In the genomic region with DNA sequence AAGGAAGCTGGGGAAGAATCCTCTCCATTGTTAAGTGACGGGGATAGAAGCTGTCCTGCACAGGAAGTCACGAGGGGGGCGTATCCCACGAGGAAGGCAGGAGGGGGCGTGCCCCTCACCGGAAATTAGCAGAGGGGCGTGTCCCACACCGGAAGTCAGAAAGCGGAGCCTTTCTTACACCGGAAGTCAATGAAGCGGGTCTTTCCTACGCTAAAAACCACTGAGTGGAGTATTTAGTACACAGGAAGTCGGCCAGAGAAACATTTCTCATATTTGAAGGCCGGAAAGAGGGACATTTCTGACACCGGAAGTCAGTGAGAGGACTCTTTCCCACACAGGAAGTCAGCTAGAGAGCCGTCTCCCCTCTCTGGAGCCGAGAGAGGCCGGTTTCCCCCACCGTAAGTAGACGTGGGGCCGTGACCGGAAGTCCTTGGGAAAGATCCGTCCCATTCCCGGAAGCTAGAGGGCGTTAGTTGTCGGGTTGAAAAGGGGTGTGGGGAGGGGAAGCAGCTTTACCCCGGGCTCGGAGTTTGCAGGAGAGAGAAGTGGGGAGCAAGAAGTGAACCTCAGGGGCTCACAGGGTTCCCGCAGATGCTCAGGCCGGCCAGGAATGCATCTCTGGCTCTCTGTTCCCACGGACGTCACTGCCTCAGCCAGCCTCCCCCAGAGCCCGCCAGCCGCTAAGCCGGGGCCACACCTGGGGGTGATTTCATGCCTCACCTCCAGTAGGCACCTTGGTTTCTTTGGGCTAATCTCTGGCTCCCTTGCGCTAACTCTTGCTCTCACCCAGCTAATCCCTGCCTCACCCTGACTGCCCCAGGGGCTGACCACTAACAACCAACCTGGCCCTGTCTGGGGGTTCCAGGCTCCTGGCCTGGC, we compare ENCODE assay signal across 8 cellular contexts. TPM values are rescaled to one million over a fixed set of nuclear protein-coding genes. Genes with fewer than 3 reads are reported as not detected.
DNase-seq lines count a peak whose midpoint lies in the region; ATAC-seq and TF ChIP-seq lines count a peak whose summit lies in the region.

No MANE protein-coding gene starts in this region.

- no peak overlapping the region for H2AK5ac ChIP-seq in H9 (ENCODE audit: insufficient read length, low read length)

- no CpG with 5 or more reads among the region's 36 CpGs for WGBS in H9 (ENCODE audit: extremely low coverage, insufficient read length, low lambda C conversion rate)
- WGBS in gastroesophageal sphincter (ENCODE audit: low coverage in 1 of 2), 2 donors: 0% methylated on average over 1 to 2 of the region's 36 CpGs

- peaks cover 56 to 75% of the 10 kb centered on the region in 2 experiments for H3K4me1 Mint-ChIP-seq in H9
- H3K4me1 Mint-ChIP-seq in activated naive CD4-positive, alpha-beta T cell treated with anti-CD3 and anti-CD28 coated beads for 36 hours (ENCODE audit: low read depth): peaks cover 71% of the 10 kb centered on the region

- intact Hi-C loops in activated naive CD4-positive, alpha-beta T cell treated with anti-CD3 and anti-CD28 coated beads for 36 hours (cut with micrococcal nuclease): loop anchor here (1.0 to 10.0 kb wide), 8 partner anchors 15 to 1132 kb away; partner anchors contain the start of genes MN1, TFIP11 and TPST2

- H2BK5ac ChIP-seq in H9 (ENCODE audit: insufficient read length, low read length): no peak overlapping the region

- H3K14ac ChIP-seq in H9 (ENCODE audit: insufficient read depth, low read length): no peak overlapping the region

- no peak for TF ChIP-seq EP300 in gastroesophageal sphincter (IDR thresholded peaks at IDR 0.05)

- no peak overlapping the region for H3K56ac ChIP-seq in H9 (ENCODE audit: insufficient read length, low read depth, low read length)

- no peaks in the 10 kb centered on the region for H4K20me1 ChIP-seq in H9 (ENCODE audit: control insufficient read depth, insufficient read depth, insufficient read length)
- no peaks in the 10 kb centered on the region for H4K20me1 ChIP-seq in MM.1S (ENCODE audit: insufficient read depth, low read length)

- H3K4me3 ChIP-seq in MM.1S (ENCODE audit: low read length) (peak overlapping the region; percentile 87), SJSA1 (peak overlapping the region; percentile 55), gastroesophageal sphincter (peak overlapping the region; percentile 67 to 88)

- H4K5ac ChIP-seq in H9 (ENCODE audit: insufficient read length, low read depth, low read length): no peak overlapping the region

- H3K27ac Mint-ChIP-seq in H9: peak overlapping the region; percentile 95 to 98 (median 95)
- H3K27ac Mint-ChIP-seq in activated naive CD4-positive, alpha-beta T cell treated with anti-CD3 and anti-CD28 coated beads for 36 hours: peak overlapping the region; percentile 100

- TF ChIP-seq CTCF in H9 (conservative IDR thresholded peaks at IDR 0.05) (peak; percentile 71), MM.1S (IDR thresholded peaks at IDR 0.05; ENCODE audit: low read length) (peak; percentile 35), gastroesophageal sphincter (IDR thresholded peaks at IDR 0.05) (peak in 3 of 4 experiments; percentile 18 to 76 (median 46))

- no peak overlapping the region for H4K91ac ChIP-seq in H9 (ENCODE audit: insufficient read length, low read depth, low read length)

- H3K23ac ChIP-seq in H9 (ENCODE audit: insufficient read length, low read depth, low read length): no peak overlapping the region

- H2AFZ ChIP-seq in H9 (ENCODE audit: low read length) (no peak overlapping the region), MM.1S (ENCODE audit: low read length) (peak overlapping the region; percentile 50)

- no peak overlapping the region for H3K4ac ChIP-seq in H9 (ENCODE audit: low read depth, low read length)

- H3K27ac ChIP-seq in H9 (ENCODE audit: insufficient read length, low read depth, low read length) (peak overlapping the region; percentile 47), MM.1S (ENCODE audit: low read length) (peak overlapping the region; percentile 98), SJSA1 (peak overlapping the region; percentile 97), gastroesophageal sphincter (peak overlapping the region; percentile 88 to 96 (median 90))

- H2BK12ac ChIP-seq in H9 (ENCODE audit: insufficient read length, low read depth, low read length): no peak overlapping the region

- H3F3A ChIP-seq in MM.1S (ENCODE audit: insufficient read depth, low read length): peaks cover 32% of the 10 kb centered on the region

- H3K9me3 Mint-ChIP-seq in H9: no peaks in the 10 kb centered on the region
- no peaks in the 10 kb centered on the region for H3K9me3 Mint-ChIP-seq in activated naive CD4-positive, alpha-beta T cell treated with anti-CD3 and anti-CD28 coated beads for 36 hours

- peak overlapping the region; percentile 82 to 87 for H3K4me3 Mint-ChIP-seq in H9
- peak overlapping the region; percentile 95 for H3K4me3 Mint-ChIP-seq in activated naive CD4-positive, alpha-beta T cell treated with anti-CD3 and anti-CD28 coated beads for 36 hours

- H3K23me2 ChIP-seq in H9 (ENCODE audit: insufficient read length, low read depth, low read length, poor library complexity, severe bottlenecking): peaks cover 8% of the 10 kb centered on the region

- peak overlapping the region; percentile 64 for H3K4me2 ChIP-seq in H9 (ENCODE audit: insufficient read depth, insufficient read length, low read length)
- H3K4me2 ChIP-seq in MM.1S (ENCODE audit: low read depth, low read length): peak overlapping the region; percentile 99

- H2BK15ac ChIP-seq in H9 (ENCODE audit: low read depth, low read length): no peak overlapping the region

- peak in 1 of 2 donors; percentile 32 for TF ChIP-seq POLR2A in gastroesophageal sphincter (IDR thresholded peaks at IDR 0.05)

- DNase-seq in GF-D8 (lab: John Stamatoyannopoulos, UW): peak; percentile 94
- peak; percentile 91 for DNase-seq in H9
- peak; percentile 97 for DNase-seq in MM.1S
- peak; percentile 95 to 99 for DNase-seq in SJSA1 (ENCODE audit: low read depth in 1 of 2, low spot score in 2 of 2)
- peak; percentile 98 for DNase-seq in activated naive CD4-positive, alpha-beta T cell treated with anti-CD3 and anti-CD28 coated beads for 36 hours
- DNase-seq in non-pigmented ciliary epithelial cell (ENCODE audit: low read depth): peak; percentile 73
- peak; percentile 95 for DNase-seq in superior temporal gyrus (ENCODE audit: extremely low spot score)

- H3K9me3 ChIP-seq in H9 (ENCODE audit: control insufficient read depth, low read depth, low read length) (no peaks in the 10 kb centered on the region), MM.1S (replicated peaks; ENCODE audit: insufficient read depth, low read length) (no peaks in the 10 kb centered on the region), SJSA1 (replicated peaks) (no peaks in the 10 kb centered on the region), gastroesophageal sphincter (no peaks in the 10 kb centered on the region)

- ATAC-seq in gastroesophageal sphincter: peak; percentile 95

- H3T11ph ChIP-seq in H9 (ENCODE audit: low read length): no peak overlapping the region

- H3K9ac ChIP-seq in H9 (ENCODE audit: extremely low read depth, insufficient read length, low read length) (peak overlapping the region; percentile 76), MM.1S (ENCODE audit: low read length) (peak overlapping the region; percentile 96)

- H2BK120ac ChIP-seq in H9 (ENCODE audit: low read depth, low read length, poor library complexity, severe bottlenecking): no peak overlapping the region

- CTCF ChIA-PET in activated naive CD4-positive, alpha-beta T cell treated with anti-CD3 and anti-CD28 coated beads for 36 hours (lab: Charles Lee): interaction anchor here (0.6 to 2.2 kb wide), 6 partner anchors 22 to 217 kb away, joined by 3 to 5 read pairs (median 3); partner anchors contain the start of genes HPS4, SRRD and TFIP11

- H3K36me3 Mint-ChIP-seq in H9 (ENCODE audit: insufficient read depth in 1 of 3, low read depth in 3 of 3): peaks cover 19 to 38% (median 30%) of the 10 kb centered on the region in 3 experiments; a peak in 6 of 7 replicates
- H3K36me3 Mint-ChIP-seq in activated naive CD4-positive, alpha-beta T cell treated with anti-CD3 and anti-CD28 coated beads for 36 hours (ENCODE audit: low read depth): peaks cover 31% of the 10 kb centered on the region

- H3K27me3 Mint-ChIP-seq in H9 (ENCODE audit: low read depth): no peaks in the 10 kb centered on the region
- H3K27me3 Mint-ChIP-seq in activated naive CD4-positive, alpha-beta T cell treated with anti-CD3 and anti-CD28 coated beads for 36 hours (ENCODE audit: low read depth): no peaks in the 10 kb centered on the region

- H3K79me1 ChIP-seq in H9 (ENCODE audit: insufficient read depth, low read depth, low read length, poor library complexity, severe bottlenecking): no peaks in the 10 kb centered on the region

- H3K79me2 ChIP-seq in H9 (ENCODE audit: insufficient read depth, low read length) (no peaks in the 10 kb centered on the region), MM.1S (ENCODE audit: low read length) (peaks cover 40% of the 10 kb centered on the region)

- H3K36me3 ChIP-seq in MM.1S (replicated peaks; ENCODE audit: insufficient read depth, low read length): no peaks in the 10 kb centered on the region
- no peaks in the 10 kb centered on the region for H3K36me3 ChIP-seq in SJSA1
- H3K36me3 ChIP-seq in gastroesophageal sphincter: no peaks in the 10 kb centered on the region

- H3K4me1 ChIP-seq in H9 (ENCODE audit: insufficient read depth, low read length): peaks cover 7% of the 10 kb centered on the region; the same call in 1 of the 2 replicates
- peaks cover 32% of the 10 kb centered on the region for H3K4me1 ChIP-seq in MM.1S (ENCODE audit: low read length)
- H3K4me1 ChIP-seq in SJSA1 (replicated peaks): peaks cover 18% of the 10 kb centered on the region
- H3K4me1 ChIP-seq in gastroesophageal sphincter: peaks cover 6 to 39% (median 6%) of the 10 kb centered on the region in 3 donors

- no peaks in the 10 kb centered on the region for H3K9me2 ChIP-seq in MM.1S (replicated peaks; ENCODE audit: insufficient read depth, low read length)

- H3K27me3 ChIP-seq in H9 (ENCODE audit: insufficient read depth, low read length): no peaks in the 10 kb centered on the region
- H3K27me3 ChIP-seq in MM.1S (replicated peaks; ENCODE audit: insufficient read depth, low read length): no peaks in the 10 kb centered on the region
- no peaks in the 10 kb centered on the region for H3K27me3 ChIP-seq in SJSA1 (replicated peaks)
- H3K27me3 ChIP-seq in gastroesophageal sphincter: peaks cover 9% of the 10 kb centered on the region

- H2BK20ac ChIP-seq in H9 (ENCODE audit: low read depth, low read length, poor library complexity, severe bottlenecking): no peak overlapping the region

- H4K8ac ChIP-seq in H9 (replicated peaks; ENCODE audit: insufficient read length, low read depth, low read length): no peak overlapping the region

- H3K18ac ChIP-seq in H9 (ENCODE audit: insufficient read length, low read depth, low read length): peak overlapping the region; percentile 52

RNA-seq across cellular contexts. Expression of gene MIAT, which starts 15.4 kb away (rescaled TPM):
- 77.0 and 85.6 TPM in 2 replicates for total RNA-seq in H9 (2021)
- total RNA-seq in SJSA1 (2014; rRNA removed; shearing (Covaris generic)): under 0.01 and 0.11 TPM in 2 replicates
- total RNA-seq in activated naive CD4-positive, alpha-beta T cell treated with anti-CD3 and anti-CD28 coated beads for 36 hours: 10 to 100 TPM; 51.8 to 51.9 TPM
- total RNA-seq in gastroesophageal sphincter: 1 to 10 TPM in 1 of 4 donors, under 1 TPM in 3; 0.05 to 1.1 (median 0.41) TPM

RNA-seq across cellular contexts. Expression of gene CRYBA4, which starts 51.1 kb away (rescaled TPM):
- total RNA-seq in H9 (2021) (0.37 and 0.52 TPM in 2 replicates), gastroesophageal sphincter (not detected)
- total RNA-seq in SJSA1 (2014; rRNA removed; shearing (Covaris generic)): not detected in 2 replicates
- total RNA-seq in activated naive CD4-positive, alpha-beta T cell treated with anti-CD3 and anti-CD28 coated beads for 36 hours: not detected

RNA-seq across cellular contexts. Expression of gene CRYBB1, which starts 55.0 kb away (rescaled TPM):
- 4.3 and 5.4 TPM in 2 replicates for total RNA-seq in H9 (2021)
- total RNA-seq in SJSA1 (2014; rRNA removed; shearing (Covaris generic)): not detected in 2 replicates
- total RNA-seq in activated naive CD4-positive, alpha-beta T cell treated with anti-CD3 and anti-CD28 coated beads for 36 hours: not detected
- total RNA-seq in gastroesophageal sphincter: under 1 TPM in 1 of 4 donors, not detected in 3; 0.40 TPM

Comparison
In these comparisons a context has a peak if more than half of its experiments do, and no peak if none do; other contexts are left out.
1. Peak in every context shown above with its lines: DNase-seq, ATAC-seq, H3K4me3 ChIP-seq and H3K27ac ChIP-seq.
2. H3K27ac ChIP-seq: peak in every context shown above with its lines; median percentile 98 in MM.1S; 97 in SJSA1; 90 in gastroesophageal sphincter; 47 in H9.
3. RNA of gene MIAT, which starts 15.4 kb away (total RNA-seq): 77.0 to 85.6 TPM in H9 and 51.8 to 51.9 TPM in activated naive CD4-positive, alpha-beta T cell treated with anti-CD3 and anti-CD28 coated beads for 36 hours; 0.05 to 1.1 TPM in gastroesophageal sphincter and under 0.01 to 0.11 TPM in SJSA1; every median in the first group is over 10 times any median in the second.